ENCODE assay signal across 16 cellular contexts in the genomic region with DNA sequence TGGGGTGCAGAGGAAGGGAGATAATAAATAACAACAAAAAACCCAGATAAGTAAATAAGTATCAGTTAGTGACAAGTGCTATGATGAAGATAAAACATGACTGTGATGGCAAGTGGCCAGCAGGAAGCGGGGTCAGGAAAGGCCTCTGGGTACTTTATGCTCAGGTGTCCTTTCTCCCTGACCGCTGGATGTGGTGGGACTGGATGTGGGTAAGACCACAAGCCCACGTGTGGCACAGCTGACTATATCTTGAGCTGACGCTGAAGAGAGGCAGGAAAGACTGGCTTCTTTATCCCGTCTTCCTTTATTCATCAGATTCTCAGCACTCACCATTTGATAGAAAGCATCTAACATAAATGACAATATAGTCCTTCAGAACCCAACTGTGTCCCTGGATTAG.
DNase-seq lines count a peak whose midpoint lies in the region; ATAC-seq, FAIRE-seq and TF ChIP-seq lines count a peak whose summit lies in the region.
"Had no signal": no experiment of that assay in that cellular context is flagged by ENCODE, and none has a peak within 500 bp of the region (broad histone marks: within the 10 kb centered on the region; RNA-seq: fewer than 3 reads in every experiment).

No MANE protein-coding gene starts in this region.

- TF ChIP-seq POLR2A in GM12878 (IDR thresholded peaks at IDR 0.05; ENCODE audit: low read depth, low read length) (no peak), esophagus muscularis mucosa (IDR thresholded peaks at IDR 0.05; ENCODE audit: low read depth) (no peak)

- H3K4me1 Mint-ChIP-seq in activated CD8-positive, alpha-beta T cell treated with anti-CD3 and anti-CD28 coated beads for 36 hours (ENCODE audit: low read depth): no peaks in the 10 kb centered on the region
- no peaks in the 10 kb centered on the region for H3K4me1 Mint-ChIP-seq in endothelial cell (ENCODE audit: unreplicated experiment)
- H3K4me1 Mint-ChIP-seq: CD4-positive, CD25-positive, alpha-beta regulatory T cell had no signal

- H4K20me1 ChIP-seq in GM12878 (ENCODE audit: control insufficient read depth, insufficient read depth): no peaks in the 10 kb centered on the region

- no peak overlapping the region for H3K27ac Mint-ChIP-seq in activated CD8-positive, alpha-beta T cell treated with anti-CD3 and anti-CD28 coated beads for 36 hours
- H3K27ac Mint-ChIP-seq in endothelial cell (ENCODE audit: unreplicated experiment): no peak overlapping the region
- H3K27ac Mint-ChIP-seq: CD4-positive, CD25-positive, alpha-beta regulatory T cell; H9 had no signal

- peaks cover 3% of the 10 kb centered on the region for H3K27me3 Mint-ChIP-seq in activated CD8-positive, alpha-beta T cell treated with anti-CD3 and anti-CD28 coated beads for 36 hours
- H3K27me3 Mint-ChIP-seq in endothelial cell (ENCODE audit: unreplicated experiment): no peaks in the 10 kb centered on the region

- no peak overlapping the region for H3K4me3 Mint-ChIP-seq in activated CD8-positive, alpha-beta T cell treated with anti-CD3 and anti-CD28 coated beads for 36 hours
- no peak overlapping the region for H3K4me3 Mint-ChIP-seq in endothelial cell (ENCODE audit: unreplicated experiment)
- H3K4me3 Mint-ChIP-seq: CD4-positive, CD25-positive, alpha-beta regulatory T cell; H9 had no signal

- POLR2A ChIA-PET in activated CD8-positive, alpha-beta T cell treated with anti-CD3 and anti-CD28 coated beads for 36 hours (lab: Charles Lee): no interaction called here
- POLR2A ChIA-PET in GM12878 (lab: Charles Lee): interaction anchor here (1.4 kb wide), 1 partner anchor 11 kb away, joined by 5 read pairs; no protein-coding TSS in a partner anchor

- TF ChIP-seq CTCF in activated CD8-positive, alpha-beta T cell treated with anti-CD3 and anti-CD28 coated beads for 36 hours (IDR thresholded peaks at IDR 0.05): no peak
- TF ChIP-seq CTCF in GM12878 (IDR thresholded peaks at IDR 0.05 in 2 of 3, conservative IDR thresholded peaks at IDR 0.05 in 1 of 3; ENCODE audit: control insufficient read depth in 2 of 3, extremely low read depth in 1 of 3, insufficient read depth in 1 of 3, low read depth in 3 of 3, low read length in 3 of 3) (no peak), esophagus muscularis mucosa (IDR thresholded peaks at IDR 0.05) (no peak), endothelial cell (IDR thresholded peaks at IDR 0.05; ENCODE audit: unreplicated experiment) (no peak)

- H3K9me3 ChIP-seq in GM12878 (replicated peaks; ENCODE audit: control insufficient read depth, insufficient read depth, low read length): no peaks in the 10 kb centered on the region; the same call in 2 of the 3 replicates
- no peaks in the 10 kb centered on the region for H3K9me3 ChIP-seq in esophagus muscularis mucosa

- RAD21 ChIA-PET in GM12878 (lab: Charles Lee; ENCODE audit: unreplicated experiment): no interaction called here

- TF ChIP-seq EP300 in GM12878 (IDR thresholded peaks at IDR 0.05; ENCODE audit: borderline replicate concordance in 1 of 2, control insufficient read depth in 1 of 2, low read depth in 2 of 2, low read length in 2 of 2) (no peak), esophagus muscularis mucosa (IDR thresholded peaks at IDR 0.05) (no peak)

- no peaks in the 10 kb centered on the region; a peak in 1 of 4 replicates for H3K36me3 ChIP-seq in GM12878 (ENCODE audit: control insufficient read depth in 2 of 2, insufficient read depth in 2 of 2, low read length in 1 of 2)
- H3K36me3 ChIP-seq in esophagus muscularis mucosa: no peaks in the 10 kb centered on the region

- ATAC-seq in activated CD8-positive, alpha-beta T cell treated with anti-CD3 and anti-CD28 coated beads for 36 hours: no peak
- ATAC-seq in GM12878 (no peak), HG02981 (IDR thresholded peaks at IDR 0.05; ENCODE audit: unreplicated experiment) (no peak), HG03565 (IDR thresholded peaks at IDR 0.05; ENCODE audit: unreplicated experiment) (no peak)

- TF ChIP-seq RAD21 in GM12878 (IDR thresholded peaks at IDR 0.05; ENCODE audit: insufficient read depth, low read depth, low read length): no peak

- H3K27ac ChIP-seq in GM12878 (ENCODE audit: control insufficient read depth, insufficient read depth): no peak overlapping the region
- no peak overlapping the region for H3K27ac ChIP-seq in esophagus muscularis mucosa (replicated peaks in 1 of 4)
- H3K27ac ChIP-seq: 22Rv1, HL-60 had no signal

- FAIRE-seq in GM12878 (lab: Jason Lieb, UNC): no peak
- FAIRE-seq: GM12891 had no signal

- H2AFZ ChIP-seq in GM12878 (ENCODE audit: control insufficient read depth, low read depth, low read length): no peak overlapping the region

- no peak overlapping the region for H3K4me3 ChIP-seq in GM12878
- no peak overlapping the region for H3K4me3 ChIP-seq in esophagus muscularis mucosa

- no peaks in the 10 kb centered on the region for H3K9me3 Mint-ChIP-seq in activated CD8-positive, alpha-beta T cell treated with anti-CD3 and anti-CD28 coated beads for 36 hours
- H3K9me3 Mint-ChIP-seq in endothelial cell (ENCODE audit: unreplicated experiment): no peaks in the 10 kb centered on the region
- H3K9me3 Mint-ChIP-seq: CD4-positive, CD25-positive, alpha-beta regulatory T cell; H9 had no signal

- BruUV-seq in GM12878 (replicated peaks; lab: Mats Ljungman, UMichigan): no TSS peak

- intact Hi-C loops in activated CD8-positive, alpha-beta T cell treated with anti-CD3 and anti-CD28 coated beads for 36 hours (cut with micrococcal nuclease): no loop called here
- intact Hi-C loops in GM12878 (cut with micrococcal nuclease; ENCODE audit: unreplicated experiment): no loop called here
- intact Hi-C loops in esophagus muscularis mucosa (cut with DNase I): no loop called here

- SMC1A ChIA-PET in GM12878 (lab: Charles Lee; ENCODE audit: uncharacterized antibody, unreplicated experiment): interaction anchor here (1.5 kb wide), 1 partner anchor 57 kb away, joined by 4 read pairs; no protein-coding TSS in a partner anchor

- H3K27me3 ChIP-seq in GM12878 (replicated peaks in 1 of 2; ENCODE audit: control insufficient read depth in 2 of 2, insufficient read depth in 2 of 2, low read length in 1 of 2) (no peaks in the 10 kb centered on the region; a peak in 1 of 4 replicates), esophagus muscularis mucosa (no peaks in the 10 kb centered on the region)

- WGBS in GM12878 (ENCODE audit: insufficient coverage, insufficient replicate concordance, low lambda C conversion rate, missing lambda C conversion rate): 59% methylated on average over 5 of the region's 5 CpGs
- 74% methylated on average over 5 of the region's 5 CpGs for WGBS in esophagus muscularis mucosa

- no peak overlapping the region for H3K9ac ChIP-seq in GM12878 (ENCODE audit: control insufficient read depth, insufficient read depth, low read length)

- H3K4me1 ChIP-seq in GM12878 (ENCODE audit: control insufficient read depth, insufficient read depth, low read length): no peaks in the 10 kb centered on the region
- no peaks in the 10 kb centered on the region for H3K4me1 ChIP-seq in esophagus muscularis mucosa

- DNase-seq in DMS53 (lab: John Stamatoyannopoulos, UW): peak; percentile 41
- DNase-seq in DMS53 treated with DMSO at 0.1 percent for 48 hours (lab: John Stamatoyannopoulos, UW; ENCODE audit: unreplicated experiment): no peak
- DNase-seq in activated CD8-positive, alpha-beta T cell treated with anti-CD3 and anti-CD28 coated beads for 36 hours: peak; percentile 37
- DNase-seq in GM12878 (ENCODE audit: low read depth, low spot score): no peak
- no peak for DNase-seq in esophagus muscularis mucosa (ENCODE audit: extremely low spot score)
- no peak for DNase-seq in endothelial cell (ENCODE audit: low spot score)
- DNase-seq: CD4-positive, CD25-positive, alpha-beta regulatory T cell; DMS79; GOT3; H9; KBM-7 had no signal

- H3K4me2 ChIP-seq in GM12878 (ENCODE audit: control insufficient read depth, insufficient read depth): no peak overlapping the region

- CTCF ChIA-PET in activated CD8-positive, alpha-beta T cell treated with anti-CD3 and anti-CD28 coated beads for 36 hours (lab: Charles Lee): no interaction called here
- CTCF ChIA-PET in GM12878 (lab: Yijun Ruan, JAX): interaction anchor here (0.9 to 1.4 kb wide), 2 partner anchors 7 to 17 kb away, joined by 3 read pairs; no protein-coding TSS in a partner anchor

- in situ Hi-C loops in GM12878 (cut with MboI): no loop called here

- H3K36me3 Mint-ChIP-seq in activated CD8-positive, alpha-beta T cell treated with anti-CD3 and anti-CD28 coated beads for 36 hours (ENCODE audit: low read depth): no peaks in the 10 kb centered on the region
- H3K36me3 Mint-ChIP-seq in endothelial cell (ENCODE audit: low read depth, unreplicated experiment): no peaks in the 10 kb centered on the region
- H3K36me3 Mint-ChIP-seq: CD4-positive, CD25-positive, alpha-beta regulatory T cell had no signal

- H3K79me2 ChIP-seq in GM12878 (ENCODE audit: control insufficient read depth, insufficient read depth, low read length): no peaks in the 10 kb centered on the region

TF ChIP-seq in GM12878, 131 proteins besides CTCF, POLR2A, EP300 and RAD21:
- TF ChIP-seq EED (IDR thresholded peaks at IDR 0.05; ENCODE audit: low read depth) (peak; percentile 47; the same call in 1 of the 2 replicates), RELA (IDR thresholded peaks at IDR 0.05; ENCODE audit: borderline replicate concordance, partially characterized antibody) (no peak), SP1 (IDR thresholded peaks at IDR 0.05; ENCODE audit: low read depth, low read length) (no peak), RUNX3 (IDR thresholded peaks at IDR 0.05; ENCODE audit: low read length) (peak; percentile 70)

Comparison
In these comparisons a context has a peak if more than half of its experiments do, and no peak if none do; other contexts are left out.
1. DNase-seq: peak in DMS53 (single experiment) and activated CD8-positive, alpha-beta T cell treated with anti-CD3 and anti-CD28 coated beads for 36 hours (single experiment); none in DMS53 treated with DMSO at 0.1 percent for 48 hours (single experiment), GM12878 (single experiment), esophagus muscularis mucosa (single experiment) and endothelial cell (single experiment).